In the genomic region with DNA sequence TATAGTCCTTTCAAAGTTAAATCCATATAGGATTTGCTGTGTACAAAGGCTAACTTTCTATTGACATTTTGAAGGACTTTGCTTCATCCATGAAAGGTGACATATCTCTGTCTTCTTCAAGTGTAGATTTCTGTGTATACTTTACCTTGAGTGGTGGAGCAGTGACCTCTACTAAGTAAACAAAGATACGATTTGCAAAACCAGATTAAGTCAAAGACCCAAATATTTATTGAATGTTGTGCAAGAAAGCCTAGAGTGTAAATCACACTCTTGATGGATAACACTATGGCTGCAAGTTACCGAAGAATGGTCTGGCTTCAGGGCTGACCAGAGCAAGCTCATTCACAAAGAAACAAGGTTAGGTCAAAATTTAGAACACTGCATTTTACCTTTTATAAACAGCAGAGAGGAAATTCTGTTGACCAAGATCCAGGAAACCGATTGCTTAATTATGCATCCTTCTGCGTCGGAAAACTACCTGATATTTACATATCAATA, we compare ENCODE assay signal across 19 cellular contexts. TPM values are rescaled to one million over a fixed set of nuclear protein-coding genes. Genes with fewer than 3 reads are reported as not detected.
"Had no signal": no experiment of that assay in that cellular context is flagged by ENCODE, and none has a peak within 500 bp of the region (broad histone marks: within the 10 kb centered on the region; RNA-seq: fewer than 3 reads in every experiment).

No MANE protein-coding gene starts in this region.

- H3K27me3 ChIP-seq: ascending aorta, body of pancreas, Peyer's patch had no signal

- H3K4me3 ChIP-seq: ascending aorta, body of pancreas, Peyer's patch had no signal

- H3K4me3 Mint-ChIP-seq: activated CD8-positive, alpha-beta memory T cell treated with anti-CD3 and anti-CD28 coated beads, Interleukin-2, amount 10 ng/mL, durations not matched to agents 7 days and 5 days; activated T-cell treated with anti-CD3 and anti-CD28 coated beads, Interleukin-2, amount 50 U/mL, for 24 hours; T-helper 1 cell treated with Interleukin-12 subunit alpha and Interleukin-12 subunit beta and Interleukin-4 antibody, amounts not matched to agents 30 μg/mL and 1 μg/mL, for 36 hours had no signal

- H3K27ac Mint-ChIP-seq: activated CD8-positive, alpha-beta memory T cell treated with anti-CD3 and anti-CD28 coated beads, Interleukin-2, amount 10 ng/mL, durations not matched to agents 7 days and 5 days; activated T-cell treated with anti-CD3 and anti-CD28 coated beads, Interleukin-2, amount 50 U/mL, for 24 hours; T-helper 1 cell treated with Interleukin-12 subunit alpha and Interleukin-12 subunit beta and Interleukin-4 antibody, amounts not matched to agents 30 μg/mL and 1 μg/mL, for 36 hours had no signal

- DNase-seq: activated CD4-positive, alpha-beta T cell treated with anti-CD3 and anti-CD28 coated beads for 48 hours; activated CD4-positive, alpha-beta T cell treated with anti-CD3 and anti-CD28 coated beads, Interleukin-2, amount 50 U/mL, for 4 hours; activated CD4-positive, CD25-positive, alpha-beta regulatory T cell treated with anti-CD3 and anti-CD28 coated beads, Interleukin-2, amount 50 U/mL, for 72 hours; activated CD8-positive, alpha-beta memory T cell treated with anti-CD3 and anti-CD28 coated beads, Interleukin-2, amount 10 ng/mL, durations not matched to agents 7 days and 5 days; activated gamma-delta T cell; activated naive CD4-positive, alpha-beta T cell treated with anti-CD3 and anti-CD28 coated beads, Interleukin-2, amount 50 U/mL, for 16 hours; body of pancreas; NCI-H1417 treated with DMSO at 0.1 percent for 48 hours; NCI-H2029 treated with DMSO at 0.1 percent for 48 hours; NK-92 treated with Interleukin-12 subunit alpha and Interleukin-12 subunit beta, amount 100 ng/mL, for 24 hours; Peyer's patch had no signal

- H3K4me1 ChIP-seq: ascending aorta had no signal

- H3K36me3 Mint-ChIP-seq: activated CD8-positive, alpha-beta memory T cell treated with anti-CD3 and anti-CD28 coated beads, Interleukin-2, amount 10 ng/mL, durations not matched to agents 7 days and 5 days had no signal

- H3K9me3 Mint-ChIP-seq: activated T-cell treated with anti-CD3 and anti-CD28 coated beads, Interleukin-2, amount 50 U/mL, for 24 hours had no signal

- H3K9me3 ChIP-seq: ascending aorta, body of pancreas, Peyer's patch had no signal

- H3K27ac ChIP-seq: ascending aorta, body of pancreas, KMS-11, Peyer's patch had no signal

- H3K9ac ChIP-seq: KMS-11 had no signal

- H3K36me3 ChIP-seq: ascending aorta, Peyer's patch had no signal

RNA-seq across cellular contexts. Expression of a gene that starts 5.4 kb away (rescaled TPM):
- total RNA-seq: activated CD8-positive, alpha-beta memory T cell treated with anti-CD3 and anti-CD28 coated beads, Interleukin-2, amount 10 ng/mL, durations not matched to agents 7 days and 5 days; body of pancreas; chondrocyte; Peyer's patch had no signal

RNA-seq across cellular contexts. Expression of a gene that starts 27.3 kb away (rescaled TPM):
- total RNA-seq: activated CD8-positive, alpha-beta memory T cell treated with anti-CD3 and anti-CD28 coated beads, Interleukin-2, amount 10 ng/mL, durations not matched to agents 7 days and 5 days; bronchial epithelial cell; chondrocyte; MCF 10A; Peyer's patch; SK-MEL-5 had no signal

RNA-seq across cellular contexts. Expression of a gene that starts 55.1 kb away (rescaled TPM):
- total RNA-seq: activated CD8-positive, alpha-beta memory T cell treated with anti-CD3 and anti-CD28 coated beads, Interleukin-2, amount 10 ng/mL, durations not matched to agents 7 days and 5 days; body of pancreas; bronchial epithelial cell; MCF 10A; Peyer's patch; SK-MEL-5 had no signal
